9 cellular contexts compared by ENCODE assay signal in genomic region chr3:149717391-149718056, GRCh38. TPM values are rescaled to one million over a fixed set of nuclear protein-coding genes. Genes with fewer than 3 reads are reported as not detected.
DNase-seq lines count a peak whose midpoint lies in the region; ATAC-seq, FAIRE-seq and TF ChIP-seq lines count a peak whose summit lies in the region.
"Had no signal": no experiment of that assay in that cellular context is flagged by ENCODE, and none has a peak within 500 bp of the region (broad histone marks: within the 10 kb centered on the region; RNA-seq: fewer than 3 reads in every experiment).

No MANE protein-coding gene starts in this region.

- H2AFZ ChIP-seq in K562 (ENCODE audit: low read depth, low read length): no peak overlapping the region

- POLR2A ChIA-PET in K562 (lab: Yijun Ruan, JAX): interaction anchor here (1.2 kb wide), 1 partner anchor 10 kb away, joined by 3 read pairs; no protein-coding TSS in a partner anchor

- TF ChIP-seq RAD21 in K562 (CRISPR knock-in tag; conservative IDR thresholded peaks at IDR 0.05 in 1 of 2, IDR thresholded peaks at IDR 0.05 in 1 of 2): peak; percentile 63 to 77

- H3K79me2 ChIP-seq in K562 (ENCODE audit: control insufficient read depth, insufficient read depth, low read length): no peaks in the 10 kb centered on the region

- no peaks in the 10 kb centered on the region for H3K36me3 ChIP-seq in K562 (ENCODE audit: control insufficient read depth, insufficient read depth, low read length)

- no peak overlapping the region for H3K27ac ChIP-seq in K562 (ENCODE audit: extremely low read depth, low read depth, low read length)

- no peak overlapping the region for H3K4me3 ChIP-seq in K562
- no peak overlapping the region for H3K4me3 ChIP-seq in skeletal muscle cell (ENCODE audit: low read depth, low read length)

- peak; percentile 86 for FAIRE-seq in K562 (lab: Jason Lieb, UNC)

- no peaks in the 10 kb centered on the region for H3K9me1 ChIP-seq in K562 (ENCODE audit: control insufficient read depth, insufficient read depth, low read length)

- no TSS peak for BruUV-seq in K562 (replicated peaks; lab: Mats Ljungman, UMichigan)

- WGBS in K562 (ENCODE audit: insufficient coverage, low coverage, missing lambda C conversion rate): 0% methylated on average over 2 of the region's 2 CpGs

- no peak for TF ChIP-seq EP300 in K562 (IDR thresholded peaks at IDR 0.05; ENCODE audit: low read length)

- peaks cover 0 to 11% of the 10 kb centered on the region in 2 experiments; a peak in 1 of 5 replicates for H3K4me1 ChIP-seq in K562 (replicated peaks in 1 of 2; ENCODE audit: control insufficient read depth in 2 of 2, insufficient read depth in 2 of 2, low read length in 2 of 2)

- intact Hi-C loops in K562 (cut with micrococcal nuclease): loop anchor here (1.0 to 5.0 kb wide), 3 partner anchors 150 to 205 kb away; no protein-coding TSS in a partner anchor

- in situ Hi-C loops in K562 (cut with MboI): loop anchor here (5.0 kb wide), 1 partner anchor 195 kb away; no protein-coding TSS in a partner anchor

- peaks cover 0 to 23% of the 10 kb centered on the region in 2 experiments; a peak in 2 of 5 replicates for H3K27me3 ChIP-seq in K562 (ENCODE audit: control insufficient read depth in 2 of 2, insufficient read depth in 2 of 2, low read length in 2 of 2)

- no peak for TF ChIP-seq POLR2A in K562 (conservative IDR thresholded peaks at IDR 0.05)

- no peaks in the 10 kb centered on the region for H3K9me3 ChIP-seq in K562 (replicated peaks; ENCODE audit: control insufficient read depth, insufficient read depth, low read depth, low read length)

- DNase-seq in activated T-cell treated with anti-CD3 and anti-CD28 coated beads for 4 hours: peak; percentile 2
- DNase-seq in activated T-cell treated with anti-CD3 and anti-CD28 coated beads, Interleukin-2, amount 50 U/mL, for 1 hour: no peak
- DNase-seq in HS-5 (ENCODE audit: low read depth): peak; percentile 54
- peak; percentile 90 for DNase-seq in NCI-H82 (lab: John Stamatoyannopoulos, UW)
- peak; percentile 30 to 49 (median 38) for DNase-seq in K562 (ENCODE audit: extremely low read depth in 1 of 4, low spot score in 3 of 4)
- DNase-seq in hippocampal formation (lab: John Stamatoyannopoulos, UW): peak; percentile 15 to 68
- peak; percentile 43 for DNase-seq in skeletal muscle cell (ENCODE audit: low read depth)

- H3K9ac ChIP-seq in K562 (ENCODE audit: insufficient read depth in 1 of 2, low read depth in 2 of 2, low read length in 2 of 2): no peak overlapping the region

- TF ChIP-seq CTCF in K562 (IDR thresholded peaks at IDR 0.05 in 2 of 3, conservative IDR thresholded peaks at IDR 0.05 in 1 of 3; ENCODE audit: insufficient read depth in 2 of 3, low read depth in 1 of 3, low read length in 3 of 3): peak; percentile 56 to 72 (median 57); a peak in 4 of 6 replicates

- H4K20me1 ChIP-seq in K562 (replicated peaks; ENCODE audit: control insufficient read depth, insufficient read depth, low read length): no peaks in the 10 kb centered on the region

- CTCF ChIA-PET in K562 (lab: Yijun Ruan, JAX; ENCODE audit: low intra/inter-chr PET ratio): interaction anchor here (0.7 to 1.5 kb wide), 3 partner anchors 149 to 223 kb away, joined by 3 to 11 read pairs (median 4); no protein-coding TSS in a partner anchor

- no peak overlapping the region for H3K4me2 ChIP-seq in K562 (ENCODE audit: insufficient read depth, low read length)

- ATAC-seq in K562 (peak; percentile 75), GM21390 (IDR thresholded peaks at IDR 0.05; ENCODE audit: unreplicated experiment) (no peak)
- ATAC-seq: activated naive CD4-positive, alpha-beta T cell treated with anti-CD3 and anti-CD28 coated beads, Interleukin-2, amount 50 U/mL, for 72 hours had no signal

TF ChIP-seq in K562, 482 proteins besides CTCF, POLR2A, EP300 and RAD21:
- TF ChIP-seq ZNF232 (CRISPR knock-in tag; IDR thresholded peaks at IDR 0.05): no peak
- TF ChIP-seq, protein P1, sequence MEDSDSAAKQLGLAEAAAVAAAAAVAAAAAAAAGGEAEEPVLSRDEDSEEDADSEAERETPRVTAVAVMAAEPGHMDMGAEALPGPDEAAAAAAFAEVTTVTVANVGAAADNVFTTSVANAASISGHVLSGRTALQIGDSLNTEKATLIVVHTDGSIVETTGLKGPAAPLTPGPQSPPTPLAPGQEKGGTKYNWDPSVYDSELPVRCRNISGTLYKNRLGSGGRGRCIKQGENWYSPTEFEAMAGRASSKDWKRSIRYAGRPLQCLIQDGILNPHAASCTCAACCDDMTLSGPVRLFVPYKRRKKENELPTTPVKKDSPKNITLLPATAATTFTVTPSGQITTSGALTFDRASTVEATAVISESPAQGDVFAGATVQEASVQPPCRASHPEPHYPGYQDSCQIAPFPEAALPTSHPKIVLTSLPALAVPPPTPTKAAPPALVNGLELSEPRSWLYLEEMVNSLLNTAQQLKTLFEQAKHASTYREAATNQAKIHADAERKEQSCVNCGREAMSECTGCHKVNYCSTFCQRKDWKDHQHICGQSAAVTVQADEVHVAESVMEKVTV (CRISPR knock-in tag; IDR thresholded peaks at IDR 0.05): peak; percentile 40; the same call in 1 of the 2 replicates
- TF ChIP-seq HNRNPH1 (optimal IDR thresholded peaks at IDR 0.05; ENCODE audit: low read depth, low read length): no peak
- TF ChIP-seq SMC3 (conservative IDR thresholded peaks at IDR 0.05; ENCODE audit: insufficient read depth, low read depth, low read length): peak; percentile 68
- TF ChIP-seq, protein P2, sequence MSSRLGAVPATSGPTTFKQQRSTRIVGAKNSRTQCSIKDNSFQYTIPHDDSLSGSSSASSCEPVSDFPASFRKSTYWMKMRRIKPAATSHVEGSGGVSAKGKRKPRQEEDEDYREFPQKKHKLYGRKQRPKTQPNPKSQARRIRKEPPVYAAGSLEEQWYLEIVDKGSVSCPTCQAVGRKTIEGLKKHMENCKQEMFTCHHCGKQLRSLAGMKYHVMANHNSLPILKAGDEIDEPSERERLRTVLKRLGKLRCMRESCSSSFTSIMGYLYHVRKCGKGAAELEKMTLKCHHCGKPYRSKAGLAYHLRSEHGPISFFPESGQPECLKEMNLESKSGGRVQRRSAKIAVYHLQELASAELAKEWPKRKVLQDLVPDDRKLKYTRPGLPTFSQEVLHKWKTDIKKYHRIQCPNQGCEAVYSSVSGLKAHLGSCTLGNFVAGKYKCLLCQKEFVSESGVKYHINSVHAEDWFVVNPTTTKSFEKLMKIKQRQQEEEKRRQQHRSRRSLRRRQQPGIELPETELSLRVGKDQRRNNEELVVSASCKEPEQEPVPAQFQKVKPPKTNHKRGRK (tag; IDR thresholded peaks at IDR 0.05): peak; percentile 54; the same call in 1 of the 2 replicates

RNA-seq across cellular contexts. Expression of gene COMMD2, which starts 34.8 kb away (rescaled TPM):
- 13.6 and 23.0 TPM in 2 replicates for total RNA-seq in K562 (2011; cell fraction: chromatin; rRNA removed; ENCODE audit: low replicate concordance)
- 8.3 and 10.1 TPM in 2 replicates for total RNA-seq in K562 (2011; cell fraction: nucleolus; rRNA removed)
- 15.0 and 27.2 TPM in 2 replicates for total RNA-seq in K562 (2011; cell fraction: nucleoplasm; rRNA removed)
- total RNA-seq in K562 (2014; rRNA removed) (22.2 and 25.8 TPM in 2 replicates), K562 (2014; rRNA removed; fragmentation: Illumina TruSeq; extraction: Trizol) (41.8 and 43.6 TPM in 2 replicates), K562 (2015; rRNA removed; fragmentation: Illumina TruSeq; extraction: Trizol) (25.8 and 29.4 TPM in 2 replicates), K562 (2021) (36.1 and 37.5 TPM in 2 replicates)
- polyA plus RNA-seq in K562 (2011; rRNA removed) (38.1 and 69.1 TPM in 2 replicates), K562 (2014; fragmentation: Illumina TruSeq; extraction: Trizol) (59.0 and 68.2 TPM in 2 replicates), K562 (2014; fragmentation: Nextera tagmentation; extraction: Ambion mirVana) (100 to 1,000 TPM in 1 of 2 experiments, 10 to 100 TPM in 1; 93.0 to 102 TPM), K562 (2014; rRNA removed) (27.9 and 32.9 TPM in 2 replicates)
- polyA plus RNA-seq in K562 (2011; cell fraction: cytosol; rRNA removed): 21.8 and 24.0 TPM in 2 replicates
- polyA plus RNA-seq in K562 (2011; cell fraction: nucleus; rRNA removed): 6.9 and 7.1 TPM in 2 replicates
- polyA plus RNA-seq in K562 (2012): 26.3 and 30.0 TPM in 2 replicates
- 32.7 and 33.1 TPM in 2 replicates for polyA minus RNA-seq in K562 (2011; rRNA and poly(A)+ RNA removed)
- polyA minus RNA-seq in K562 (2011; cell fraction: cytosol; rRNA and poly(A)+ RNA removed): 12.5 and 12.8 TPM in 2 replicates
- 11.2 and 13.6 TPM in 2 replicates for polyA minus RNA-seq in K562 (2011; cell fraction: nucleus; rRNA and poly(A)+ RNA removed)

RNA-seq across cellular contexts. Expression of gene WWTR1, which starts 59.7 kb away (rescaled TPM):
- total RNA-seq in K562 (2011; cell fraction: chromatin; rRNA removed; ENCODE audit: low replicate concordance): 0.12 and 0.44 TPM in 2 replicates
- total RNA-seq in K562 (2011; cell fraction: nucleolus; rRNA removed): not detected in 2 replicates
- 0.66 TPM in 1 of 2 replicates, not detected in the other for total RNA-seq in K562 (2011; cell fraction: nucleoplasm; rRNA removed)
- total RNA-seq in K562 (2014; rRNA removed): 0.05 TPM in 1 of 2 replicates, not detected in the other
- 0.06 and 0.22 TPM in 2 replicates for total RNA-seq in K562 (2014; rRNA removed; fragmentation: Illumina TruSeq; extraction: Trizol)
- total RNA-seq in K562 (2015; rRNA removed; fragmentation: Illumina TruSeq; extraction: Trizol): 0.04 TPM in 1 of 2 replicates, not detected in the other
- total RNA-seq in K562 (2021): 0.47 and 0.60 TPM in 2 replicates
- polyA plus RNA-seq in K562 (2011; rRNA removed): 0.32 and 0.89 TPM in 2 replicates
- 0.52 and 0.94 TPM in 2 replicates for polyA plus RNA-seq in K562 (2011; cell fraction: cytosol; rRNA removed)
- 0.45 and 0.78 TPM in 2 replicates for polyA plus RNA-seq in K562 (2011; cell fraction: nucleus; rRNA removed)
- 0.14 and 0.21 TPM in 2 replicates for polyA plus RNA-seq in K562 (2012)
- 0.06 and 0.21 TPM in 2 replicates for polyA plus RNA-seq in K562 (2014; fragmentation: Illumina TruSeq; extraction: Trizol)
- 1 to 10 TPM in 1 of 2 experiments, under 1 TPM in 1; 0.62 to 1.4 TPM for polyA plus RNA-seq in K562 (2014; fragmentation: Nextera tagmentation; extraction: Ambion mirVana)
- 0.34 and 1.5 TPM in 2 replicates for polyA plus RNA-seq in K562 (2014; rRNA removed)
- polyA minus RNA-seq in K562 (2011; rRNA and poly(A)+ RNA removed): 0.72 and 1.5 TPM in 2 replicates
- polyA minus RNA-seq in K562 (2011; cell fraction: cytosol; rRNA and poly(A)+ RNA removed): 1.1 and 2.0 TPM in 2 replicates
- 0.67 and 1.2 TPM in 2 replicates for polyA minus RNA-seq in K562 (2011; cell fraction: nucleus; rRNA and poly(A)+ RNA removed)
